In the genomic region with DNA sequence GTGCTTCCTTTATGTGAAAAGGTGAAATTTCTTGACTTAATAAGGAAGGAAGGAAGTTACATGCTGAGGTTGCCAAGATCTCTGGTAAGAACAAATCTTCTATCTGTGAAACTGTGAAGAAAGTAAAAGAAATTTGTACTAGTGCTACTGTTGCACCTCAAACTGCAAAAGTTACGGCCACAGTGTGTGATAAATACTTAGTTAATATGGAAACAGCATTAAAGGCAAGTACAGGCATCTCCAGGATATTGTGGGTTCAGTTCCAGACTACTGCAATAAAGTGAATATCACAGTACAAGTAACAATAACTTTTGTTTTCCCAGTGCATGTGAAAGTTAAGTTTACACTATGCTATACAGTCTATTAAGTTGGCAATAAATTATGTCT, we compare ENCODE assay signal across 1 cellular context.
TF ChIP-seq lines count a peak whose summit lies in the region.

No MANE protein-coding gene starts in this region.

TF ChIP-seq in GM23338, 12 proteins besides CTCF, POLR2A, EP300 and RAD21:
- no peak for TF ChIP-seq POLR2AphosphoS5 (IDR thresholded peaks at IDR 0.05; ENCODE audit: low read depth)
- TF ChIP-seq NANOG (IDR thresholded peaks at IDR 0.05; ENCODE audit: borderline replicate concordance) = no peak
- no peak for TF ChIP-seq CREB1 (CRISPR knock-in tag; IDR thresholded peaks at IDR 0.05; ENCODE audit: low read depth)
- TF ChIP-seq, protein P1, sequence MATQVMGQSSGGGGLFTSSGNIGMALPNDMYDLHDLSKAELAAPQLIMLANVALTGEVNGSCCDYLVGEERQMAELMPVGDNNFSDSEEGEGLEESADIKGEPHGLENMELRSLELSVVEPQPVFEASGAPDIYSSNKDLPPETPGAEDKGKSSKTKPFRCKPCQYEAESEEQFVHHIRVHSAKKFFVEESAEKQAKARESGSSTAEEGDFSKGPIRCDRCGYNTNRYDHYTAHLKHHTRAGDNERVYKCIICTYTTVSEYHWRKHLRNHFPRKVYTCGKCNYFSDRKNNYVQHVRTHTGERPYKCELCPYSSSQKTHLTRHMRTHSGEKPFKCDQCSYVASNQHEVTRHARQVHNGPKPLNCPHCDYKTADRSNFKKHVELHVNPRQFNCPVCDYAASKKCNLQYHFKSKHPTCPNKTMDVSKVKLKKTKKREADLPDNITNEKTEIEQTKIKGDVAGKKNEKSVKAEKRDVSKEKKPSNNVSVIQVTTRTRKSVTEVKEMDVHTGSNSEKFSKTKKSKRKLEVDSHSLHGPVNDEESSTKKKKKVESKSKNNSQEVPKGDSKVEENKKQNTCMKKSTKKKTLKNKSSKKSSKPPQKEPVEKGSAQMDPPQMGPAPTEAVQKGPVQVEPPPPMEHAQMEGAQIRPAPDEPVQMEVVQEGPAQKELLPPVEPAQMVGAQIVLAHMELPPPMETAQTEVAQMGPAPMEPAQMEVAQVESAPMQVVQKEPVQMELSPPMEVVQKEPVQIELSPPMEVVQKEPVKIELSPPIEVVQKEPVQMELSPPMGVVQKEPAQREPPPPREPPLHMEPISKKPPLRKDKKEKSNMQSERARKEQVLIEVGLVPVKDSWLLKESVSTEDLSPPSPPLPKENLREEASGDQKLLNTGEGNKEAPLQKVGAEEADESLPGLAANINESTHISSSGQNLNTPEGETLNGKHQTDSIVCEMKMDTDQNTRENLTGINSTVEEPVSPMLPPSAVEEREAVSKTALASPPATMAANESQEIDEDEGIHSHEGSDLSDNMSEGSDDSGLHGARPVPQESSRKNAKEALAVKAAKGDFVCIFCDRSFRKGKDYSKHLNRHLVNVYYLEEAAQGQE (IDR thresholded peaks at IDR 0.05; ENCODE audit: unreplicated experiment) = no peak
- TF ChIP-seq ZNF462 (CRISPR knock-in tag; IDR thresholded peaks at IDR 0.05) = no peak
- TF ChIP-seq EZH2phosphoT487 (IDR thresholded peaks at IDR 0.05; ENCODE audit: unreplicated experiment) = no peak
- no peak for TF ChIP-seq ZNF114 (CRISPR knock-in tag; IDR thresholded peaks at IDR 0.05)
- TF ChIP-seq JUNB (IDR thresholded peaks at IDR 0.05; ENCODE audit: unreplicated experiment) = no peak
- TF ChIP-seq EZH2 (IDR thresholded peaks at IDR 0.05; ENCODE audit: low read depth, unreplicated experiment) = no peak
- no peak for TF ChIP-seq STAT1 (IDR thresholded peaks at IDR 0.05; ENCODE audit: unreplicated experiment)
- no peak for TF ChIP-seq ZNF331 (CRISPR knock-in tag; IDR thresholded peaks at IDR 0.05; ENCODE audit: low read depth)
- TF ChIP-seq ETS1 (IDR thresholded peaks at IDR 0.05) = no peak
